ENCODE assay signal across 30 cellular contexts in genomic region chr22:48050836-48051235, GRCh38.
"Had no signal": no experiment of that assay in that cellular context is flagged by ENCODE, and none has a peak within 500 bp of the region (broad histone marks: within the 10 kb centered on the region; RNA-seq: fewer than 3 reads in every experiment).

No MANE protein-coding gene starts in this region.

- H3K36me3 ChIP-seq: neutrophil, ovary, right lobe of liver, sigmoid colon, stomach, thoracic aorta, thyroid gland, transverse colon, upper lobe of right lung, uterus had no signal

- H3K4me1 Mint-ChIP-seq: naive thymus-derived CD8-positive, alpha-beta T cell; neural crest cell; stimulated activated effector memory CD8-positive, alpha-beta T cell treated with anti-CD3 and anti-CD28 coated beads, Interleukin-12 subunit alpha, Interleukin-12 subunit beta, amount 100 ng/mL, for 72 hours had no signal

- H3K36me3 Mint-ChIP-seq: naive B cell; naive thymus-derived CD8-positive, alpha-beta T cell; natural killer cell treated with Interleukin-12 subunit alpha and Interleukin-12 subunit beta and Interleukin-15 and Interleukin-18, amount 100 ng/mL, for 72 hours; stimulated activated effector memory CD8-positive, alpha-beta T cell treated with anti-CD3 and anti-CD28 coated beads, Interleukin-12 subunit alpha, Interleukin-12 subunit beta, amount 100 ng/mL, for 72 hours; stimulated activated naive B cell treated with anti-CD40 and anti-IgM and Interleukin-4, amounts not matched to agents 10 μg/mL and 1 μg/mL and 100 μg/mL, for 72 hours; type B pancreatic cell had no signal

- ATAC-seq: naive thymus-derived CD8-positive, alpha-beta T cell; natural killer cell treated with Interleukin-12 subunit alpha and Interleukin-12 subunit beta and Interleukin-15 and Interleukin-18, amount 100 ng/mL, for 72 hours; psoas muscle; right cardiac atrium; right lobe of liver; stimulated activated effector memory CD8-positive, alpha-beta T cell treated with anti-CD3 and anti-CD28 coated beads, Interleukin-12 subunit alpha, Interleukin-12 subunit beta, amount 100 ng/mL, for 72 hours; stimulated activated naive B cell treated with anti-CD40 and anti-IgM and Interleukin-4, amounts not matched to agents 10 μg/mL and 1 μg/mL and 100 μg/mL, for 72 hours; upper lobe of right lung had no signal

- H3K27me3 ChIP-seq: neutrophil, ovary, right lobe of liver, thyroid gland, transverse colon, upper lobe of right lung, uterus had no signal

- H3K27ac Mint-ChIP-seq: naive thymus-derived CD8-positive, alpha-beta T cell; natural killer cell treated with Interleukin-12 subunit alpha and Interleukin-12 subunit beta and Interleukin-15 and Interleukin-18, amount 100 ng/mL, for 72 hours; nephron progenitor cell; progenitor cell of endocrine pancreas; stimulated activated effector memory CD8-positive, alpha-beta T cell treated with anti-CD3 and anti-CD28 coated beads, Interleukin-12 subunit alpha, Interleukin-12 subunit beta, amount 100 ng/mL, for 72 hours; stimulated activated naive B cell treated with anti-CD40 and anti-IgM and Interleukin-4, amounts not matched to agents 10 μg/mL and 1 μg/mL and 100 μg/mL, for 72 hours; stimulated activated naive CD8-positive, alpha-beta T cell treated with anti-CD3 and anti-CD28 coated beads, Interleukin-15, Interleukin-2, amounts not matched to agents 100 ng/mL and 50 ng/mL, for 24 hours; type B pancreatic cell had no signal

- H3K4me3 ChIP-seq: ovary, psoas muscle, right lobe of liver, sigmoid colon, stomach, thoracic aorta, thyroid gland, transverse colon, upper lobe of right lung, uterus had no signal

- H3K9me3 Mint-ChIP-seq: naive thymus-derived CD8-positive, alpha-beta T cell; natural killer cell treated with Interleukin-12 subunit alpha and Interleukin-12 subunit beta and Interleukin-15 and Interleukin-18, amount 100 ng/mL, for 72 hours; nephron progenitor cell; neural crest cell; stimulated activated effector memory CD8-positive, alpha-beta T cell treated with anti-CD3 and anti-CD28 coated beads, Interleukin-12 subunit alpha, Interleukin-12 subunit beta, amount 100 ng/mL, for 72 hours; stimulated activated naive B cell treated with anti-CD40 and anti-IgM and Interleukin-4, amounts not matched to agents 10 μg/mL and 1 μg/mL and 100 μg/mL, for 72 hours; stimulated activated naive CD8-positive, alpha-beta T cell treated with anti-CD3 and anti-CD28 coated beads, Interleukin-15, Interleukin-2, amounts not matched to agents 100 ng/mL and 50 ng/mL, for 24 hours; type B pancreatic cell had no signal

- H3K9me3 ChIP-seq: neutrophil, ovary, psoas muscle, right lobe of liver, sigmoid colon, stomach, thoracic aorta, thyroid gland, transverse colon, upper lobe of right lung, uterus had no signal

- H3K4me3 Mint-ChIP-seq: naive thymus-derived CD8-positive, alpha-beta T cell; natural killer cell treated with Interleukin-12 subunit alpha and Interleukin-12 subunit beta and Interleukin-15 and Interleukin-18, amount 100 ng/mL, for 72 hours; nephron progenitor cell; neural crest cell; stimulated activated effector memory CD8-positive, alpha-beta T cell treated with anti-CD3 and anti-CD28 coated beads, Interleukin-12 subunit alpha, Interleukin-12 subunit beta, amount 100 ng/mL, for 72 hours; stimulated activated naive B cell treated with anti-CD40 and anti-IgM and Interleukin-4, amounts not matched to agents 10 μg/mL and 1 μg/mL and 100 μg/mL, for 72 hours; stimulated activated naive CD8-positive, alpha-beta T cell treated with anti-CD3 and anti-CD28 coated beads, Interleukin-15, Interleukin-2, amounts not matched to agents 100 ng/mL and 50 ng/mL, for 24 hours; type B pancreatic cell had no signal

- DNase-seq: naive B cell; naive thymus-derived CD8-positive, alpha-beta T cell; nephron progenitor cell; nucleus accumbens; ovary; psoas muscle; right cardiac atrium; right lobe of liver; sigmoid colon; small intestine; stimulated activated CD4-positive, alpha-beta T cell treated with anti-CD3 and anti-CD28 coated beads, Interleukin-15, amount 100 ng/mL, for 24 hours; stimulated activated CD4-positive, alpha-beta T cell treated with anti-CD3 and anti-CD28 coated beads, Interleukin-2, amount 100 ng/mL, for 24 hours; stimulated activated CD4-positive, alpha-beta T cell treated with anti-CD3 and anti-CD28 coated beads, Interleukin-2, amount 100 ng/mL, for 48 hours; stimulated activated CD4-positive, alpha-beta T cell treated with anti-CD3 and anti-CD28 coated beads, Interleukin-4, amount 100 ng/mL, for 24 hours; stimulated activated naive B cell treated with anti-CD40 and anti-IgM and Interleukin-4, amounts not matched to agents 10 μg/mL and 1 μg/mL and 100 μg/mL, for 72 hours; stimulated activated naive CD4-positive, alpha-beta T cell treated with Interleukin-2 at 50 U/mL for 16 hours; stomach; thyroid gland; transverse colon; upper lobe of right lung; uterus had no signal

- H3K27ac ChIP-seq: neutrophil, ovary, parathyroid adenoma, psoas muscle, right lobe of liver, sigmoid colon, stomach, thoracic aorta, thyroid gland, transverse colon, upper lobe of right lung, uterus had no signal

- H3K4me1 ChIP-seq: parathyroid adenoma, psoas muscle, right lobe of liver, sigmoid colon, stomach, thyroid gland, transverse colon, upper lobe of right lung, uterus had no signal

- H3K9ac ChIP-seq: parathyroid adenoma had no signal
